Comparison of ENCODE assay signal across 1 cellular context in genomic region chr1:223832637-223832943, GRCh38.
TF ChIP-seq lines count a peak whose summit lies in the region.

No MANE protein-coding gene starts in this region.

TF ChIP-seq in HepG2, 621 proteins besides CTCF, POLR2A, EP300 and RAD21 (continued from another document):
- TF ChIP-seq CEBPZ (IDR thresholded peaks at IDR 0.05; ENCODE audit: low read length) (no peak), PREB (CRISPR knock-in tag; IDR thresholded peaks at IDR 0.05) (no peak), AHR (CRISPR knock-in tag; IDR thresholded peaks at IDR 0.05) (no peak), MEIS2 (CRISPR knock-in tag; IDR thresholded peaks at IDR 0.05) (no peak), ZNF34 (CRISPR knock-in tag; IDR thresholded peaks at IDR 0.05; ENCODE audit: borderline replicate concordance) (no peak), ZNF33A (CRISPR knock-in tag; IDR thresholded peaks at IDR 0.05; ENCODE audit: borderline replicate concordance) (no peak), POGZ (CRISPR knock-in tag; IDR thresholded peaks at IDR 0.05) (no peak), PRMT3 (CRISPR knock-in tag; IDR thresholded peaks at IDR 0.05; ENCODE audit: borderline replicate concordance, low read depth) (no peak), ZNF431 (CRISPR knock-in tag; IDR thresholded peaks at IDR 0.05; ENCODE audit: borderline replicate concordance, low read depth) (no peak), PHF20 (CRISPR knock-in tag; IDR thresholded peaks at IDR 0.05) (no peak), ZNF451 (CRISPR knock-in tag; IDR thresholded peaks at IDR 0.05) (no peak), ZSCAN31 (CRISPR knock-in tag; IDR thresholded peaks at IDR 0.05; ENCODE audit: low read depth) (no peak), ZNF567 (CRISPR knock-in tag; IDR thresholded peaks at IDR 0.05; ENCODE audit: borderline replicate concordance) (no peak)
